11 cellular contexts compared by ENCODE assay signal in the genomic region with DNA sequence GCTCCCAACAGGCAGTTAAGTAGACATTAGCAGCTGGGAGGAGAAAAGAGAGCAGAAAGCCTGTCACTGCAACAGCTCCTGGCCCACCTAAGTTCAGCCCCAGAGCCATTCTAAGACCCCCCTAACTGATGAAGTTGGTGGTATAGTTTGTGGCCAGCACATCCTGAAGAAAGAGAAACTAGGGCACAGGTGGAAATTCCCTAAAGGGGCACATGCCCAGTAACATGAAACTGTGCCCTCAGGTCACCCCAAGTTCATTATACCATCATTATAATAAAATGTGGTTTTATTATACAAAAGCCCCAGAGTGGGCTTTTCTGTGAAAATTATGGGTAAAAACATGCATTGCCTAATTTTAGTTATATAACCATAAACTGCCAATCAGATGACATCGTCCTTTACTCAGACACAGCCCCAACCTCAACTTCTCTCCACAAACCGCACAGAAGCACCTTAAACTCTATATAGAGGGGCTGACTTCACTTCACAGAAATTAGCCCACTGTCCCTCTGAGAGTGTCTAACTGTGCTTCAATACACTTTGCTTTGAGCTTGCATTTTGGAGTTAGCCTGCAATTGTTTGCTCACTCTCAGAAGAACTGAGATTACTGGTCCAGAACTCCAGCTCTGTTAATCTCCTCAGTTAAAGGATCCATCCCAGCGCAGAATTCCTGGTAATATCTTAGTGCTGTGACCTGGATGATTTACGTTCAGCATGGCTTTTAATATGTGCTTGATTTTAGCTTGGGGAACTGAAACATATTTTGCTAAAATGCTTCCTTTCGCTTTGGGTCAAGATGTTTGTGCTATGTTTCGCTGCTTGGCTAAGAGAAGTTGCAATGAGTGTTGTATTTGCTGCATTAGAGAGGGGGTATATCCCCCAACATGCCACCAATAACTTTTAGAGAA. TPM values are rescaled to one million over a fixed set of nuclear protein-coding genes. Genes with fewer than 3 reads are reported as not detected.
DNase-seq lines count a peak whose midpoint lies in the region; ATAC-seq and TF ChIP-seq lines count a peak whose summit lies in the region.
"Had no signal": no experiment of that assay in that cellular context is flagged by ENCODE, and none has a peak within 500 bp of the region (broad histone marks: within the 10 kb centered on the region; RNA-seq: fewer than 3 reads in every experiment).

No MANE protein-coding gene starts in this region.

- CTCF ChIA-PET in activated CD8-positive, alpha-beta memory T cell treated with anti-CD3 and anti-CD28 coated beads, Interleukin-2, amount 10 ng/mL, durations not matched to agents 7 days and 5 days (lab: Charles Lee): interaction anchor here (1.0 to 11.8 kb wide), 11 partner anchors 10 to 324 kb away, joined by 3 to 146 read pairs (median 6); partner anchors contain the start of gene APOL2

- no peaks in the 10 kb centered on the region for H3K27me3 Mint-ChIP-seq in activated CD8-positive, alpha-beta memory T cell treated with anti-CD3 and anti-CD28 coated beads, Interleukin-2, amount 10 ng/mL, durations not matched to agents 7 days and 5 days
- no peaks in the 10 kb centered on the region for H3K27me3 Mint-ChIP-seq in IgD-negative memory B cell
- H3K27me3 Mint-ChIP-seq in activated naive CD8-positive, alpha-beta T cell treated with anti-CD3 and anti-CD28 coated beads, Interleukin-2, amount 50 U/mL, for 24 hours: no peaks in the 10 kb centered on the region
- H3K27me3 Mint-ChIP-seq in stimulated activated naive CD8-positive, alpha-beta T cell treated with anti-CD3 and anti-CD28 coated beads, Interleukin-15, Interleukin-2, amounts not matched to agents 100 ng/mL and 50 ng/mL, for 24 hours: no peaks in the 10 kb centered on the region
- peaks cover 14% of the 10 kb centered on the region for H3K27me3 Mint-ChIP-seq in nephron progenitor cell (ENCODE audit: low read depth, poor library complexity)

- peak; percentile 54 for ATAC-seq in activated CD8-positive, alpha-beta memory T cell treated with anti-CD3 and anti-CD28 coated beads, Interleukin-2, amount 10 ng/mL, durations not matched to agents 7 days and 5 days
- ATAC-seq in activated naive CD8-positive, alpha-beta T cell treated with anti-CD3 and anti-CD28 coated beads, Interleukin-2, amount 50 U/mL, for 24 hours: peak; percentile 67
- ATAC-seq in SK-N-SH treated with all-trans-retinoic acid at 6 μM for 48 hours: no peak

- peak; percentile 88 for DNase-seq in activated CD8-positive, alpha-beta memory T cell treated with anti-CD3 and anti-CD28 coated beads, Interleukin-2, amount 10 ng/mL, durations not matched to agents 7 days and 5 days
- no peak for DNase-seq in activated CD8-positive, alpha-beta memory T cell treated with anti-CD3 and anti-CD28 coated beads, Interleukin-2, amount 50 U/mL, for 4 hours
- DNase-seq in activated naive CD8-positive, alpha-beta T cell treated with anti-CD3 and anti-CD28 coated beads, Interleukin-2, amount 50 U/mL, for 24 hours: peak; percentile 33
- DNase-seq in nephron progenitor cell: no peak
- DNase-seq in NCI-H2171 (lab: John Stamatoyannopoulos, UW): no peak
- DNase-seq: head of caudate nucleus; stimulated activated CD4-positive, alpha-beta T cell treated with anti-CD3 and anti-CD28 coated beads, Interleukin-12 subunit alpha, Interleukin-12 subunit beta, amount 100 ng/mL, for 4 hours had no signal

- TF ChIP-seq CTCF in nephron progenitor cell (IDR thresholded peaks at IDR 0.05): no peak

- no peaks in the 10 kb centered on the region for H3K9me3 Mint-ChIP-seq in activated CD8-positive, alpha-beta memory T cell treated with anti-CD3 and anti-CD28 coated beads, Interleukin-2, amount 10 ng/mL, durations not matched to agents 7 days and 5 days (ENCODE audit: low read depth)
- no peaks in the 10 kb centered on the region for H3K9me3 Mint-ChIP-seq in IgD-negative memory B cell
- no peaks in the 10 kb centered on the region for H3K9me3 Mint-ChIP-seq in activated naive CD8-positive, alpha-beta T cell treated with anti-CD3 and anti-CD28 coated beads, Interleukin-2, amount 50 U/mL, for 24 hours
- no peaks in the 10 kb centered on the region for H3K9me3 Mint-ChIP-seq in stimulated activated naive CD8-positive, alpha-beta T cell treated with anti-CD3 and anti-CD28 coated beads, Interleukin-15, Interleukin-2, amounts not matched to agents 100 ng/mL and 50 ng/mL, for 24 hours
- no peaks in the 10 kb centered on the region for H3K9me3 Mint-ChIP-seq in nephron progenitor cell

- H3K4me3 Mint-ChIP-seq in activated CD8-positive, alpha-beta memory T cell treated with anti-CD3 and anti-CD28 coated beads, Interleukin-2, amount 10 ng/mL, durations not matched to agents 7 days and 5 days: peak overlapping the region; percentile 98
- peak overlapping the region; percentile 89 to 97 (median 95) for H3K4me3 Mint-ChIP-seq in IgD-negative memory B cell
- peak overlapping the region; percentile 41 for H3K4me3 Mint-ChIP-seq in activated naive CD8-positive, alpha-beta T cell treated with anti-CD3 and anti-CD28 coated beads, Interleukin-2, amount 50 U/mL, for 24 hours
- H3K4me3 Mint-ChIP-seq in stimulated activated naive CD8-positive, alpha-beta T cell treated with anti-CD3 and anti-CD28 coated beads, Interleukin-15, Interleukin-2, amounts not matched to agents 100 ng/mL and 50 ng/mL, for 24 hours: peak overlapping the region; percentile 86
- no peak overlapping the region for H3K4me3 Mint-ChIP-seq in nephron progenitor cell

- peak overlapping the region; percentile 97 for H3K27ac Mint-ChIP-seq in activated CD8-positive, alpha-beta memory T cell treated with anti-CD3 and anti-CD28 coated beads, Interleukin-2, amount 10 ng/mL, durations not matched to agents 7 days and 5 days
- H3K27ac Mint-ChIP-seq in IgD-negative memory B cell (peak overlapping the region; percentile 94 to 97 (median 95)), nephron progenitor cell (no peak overlapping the region)
- peak overlapping the region; percentile 82 for H3K27ac Mint-ChIP-seq in activated naive CD8-positive, alpha-beta T cell treated with anti-CD3 and anti-CD28 coated beads, Interleukin-2, amount 50 U/mL, for 24 hours
- peak overlapping the region; percentile 99 for H3K27ac Mint-ChIP-seq in stimulated activated naive CD8-positive, alpha-beta T cell treated with anti-CD3 and anti-CD28 coated beads, Interleukin-15, Interleukin-2, amounts not matched to agents 100 ng/mL and 50 ng/mL, for 24 hours

- peaks cover 89% of the 10 kb centered on the region for H3K4me1 Mint-ChIP-seq in activated CD8-positive, alpha-beta memory T cell treated with anti-CD3 and anti-CD28 coated beads, Interleukin-2, amount 10 ng/mL, durations not matched to agents 7 days and 5 days
- H3K4me1 Mint-ChIP-seq in IgD-negative memory B cell (peaks cover 56 to 78% (median 73%) of the 10 kb centered on the region in 3 donors), nephron progenitor cell (peaks cover 36% of the 10 kb centered on the region)
- H3K4me1 Mint-ChIP-seq in activated naive CD8-positive, alpha-beta T cell treated with anti-CD3 and anti-CD28 coated beads, Interleukin-2, amount 50 U/mL, for 24 hours: peaks cover 95% of the 10 kb centered on the region
- H3K4me1 Mint-ChIP-seq in stimulated activated naive CD8-positive, alpha-beta T cell treated with anti-CD3 and anti-CD28 coated beads, Interleukin-15, Interleukin-2, amounts not matched to agents 100 ng/mL and 50 ng/mL, for 24 hours (ENCODE audit: low read depth): peaks cover 98% of the 10 kb centered on the region

- peaks cover 21% of the 10 kb centered on the region for H3K36me3 Mint-ChIP-seq in activated CD8-positive, alpha-beta memory T cell treated with anti-CD3 and anti-CD28 coated beads, Interleukin-2, amount 10 ng/mL, durations not matched to agents 7 days and 5 days
- no peaks in the 10 kb centered on the region for H3K36me3 Mint-ChIP-seq in IgD-negative memory B cell
- no peaks in the 10 kb centered on the region for H3K36me3 Mint-ChIP-seq in activated naive CD8-positive, alpha-beta T cell treated with anti-CD3 and anti-CD28 coated beads, Interleukin-2, amount 50 U/mL, for 24 hours (ENCODE audit: low read depth)
- H3K36me3 Mint-ChIP-seq in stimulated activated naive CD8-positive, alpha-beta T cell treated with anti-CD3 and anti-CD28 coated beads, Interleukin-15, Interleukin-2, amounts not matched to agents 100 ng/mL and 50 ng/mL, for 24 hours (ENCODE audit: low read depth): no peaks in the 10 kb centered on the region
- H3K36me3 Mint-ChIP-seq in nephron progenitor cell (ENCODE audit: low read depth): no peaks in the 10 kb centered on the region

TF ChIP-seq in SK-N-SH treated with all-trans-retinoic acid at 6 μM for 48 hours, 23 proteins besides CTCF, POLR2A, EP300 and RAD21 (continues in another document):
- TF ChIP-seq, protein P1, sequence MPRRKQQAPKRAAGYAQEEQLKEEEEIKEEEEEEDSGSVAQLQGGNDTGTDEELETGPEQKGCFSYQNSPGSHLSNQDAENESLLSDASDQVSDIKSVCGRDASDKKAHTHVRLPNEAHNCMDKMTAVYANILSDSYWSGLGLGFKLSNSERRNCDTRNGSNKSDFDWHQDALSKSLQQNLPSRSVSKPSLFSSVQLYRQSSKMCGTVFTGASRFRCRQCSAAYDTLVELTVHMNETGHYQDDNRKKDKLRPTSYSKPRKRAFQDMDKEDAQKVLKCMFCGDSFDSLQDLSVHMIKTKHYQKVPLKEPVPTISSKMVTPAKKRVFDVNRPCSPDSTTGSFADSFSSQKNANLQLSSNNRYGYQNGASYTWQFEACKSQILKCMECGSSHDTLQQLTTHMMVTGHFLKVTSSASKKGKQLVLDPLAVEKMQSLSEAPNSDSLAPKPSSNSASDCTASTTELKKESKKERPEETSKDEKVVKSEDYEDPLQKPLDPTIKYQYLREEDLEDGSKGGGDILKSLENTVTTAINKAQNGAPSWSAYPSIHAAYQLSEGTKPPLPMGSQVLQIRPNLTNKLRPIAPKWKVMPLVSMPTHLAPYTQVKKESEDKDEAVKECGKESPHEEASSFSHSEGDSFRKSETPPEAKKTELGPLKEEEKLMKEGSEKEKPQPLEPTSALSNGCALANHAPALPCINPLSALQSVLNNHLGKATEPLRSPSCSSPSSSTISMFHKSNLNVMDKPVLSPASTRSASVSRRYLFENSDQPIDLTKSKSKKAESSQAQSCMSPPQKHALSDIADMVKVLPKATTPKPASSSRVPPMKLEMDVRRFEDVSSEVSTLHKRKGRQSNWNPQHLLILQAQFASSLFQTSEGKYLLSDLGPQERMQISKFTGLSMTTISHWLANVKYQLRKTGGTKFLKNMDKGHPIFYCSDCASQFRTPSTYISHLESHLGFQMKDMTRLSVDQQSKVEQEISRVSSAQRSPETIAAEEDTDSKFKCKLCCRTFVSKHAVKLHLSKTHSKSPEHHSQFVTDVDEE (CRISPR knock-in tag; IDR thresholded peaks at IDR 0.05): no peak
- TF ChIP-seq ZFP3 (CRISPR knock-in tag; IDR thresholded peaks at IDR 0.05): no peak
- TF ChIP-seq CSDC2 (CRISPR knock-in tag; IDR thresholded peaks at IDR 0.05): no peak

RNA-seq across cellular contexts. Expression of gene APOL3, which starts 1.8 kb away (rescaled TPM):
- 100 to 1,000 TPM; 134 to 160 TPM for total RNA-seq in activated CD8-positive, alpha-beta memory T cell treated with anti-CD3 and anti-CD28 coated beads, Interleukin-2, amount 10 ng/mL, durations not matched to agents 7 days and 5 days
- polyA plus RNA-seq in IgD-negative memory B cell: 52.0 TPM

RNA-seq across cellular contexts. Expression of gene APOL4, which starts 39.2 kb away (rescaled TPM):
- total RNA-seq in activated CD8-positive, alpha-beta memory T cell treated with anti-CD3 and anti-CD28 coated beads, Interleukin-2, amount 10 ng/mL, durations not matched to agents 7 days and 5 days: 10 to 100 TPM; 17.0 to 22.6 TPM
- polyA plus RNA-seq in IgD-negative memory B cell: not detected
- total RNA-seq: NCI-H460 had no signal

Comparison
In these comparisons a context has a peak if more than half of its experiments do, and no peak if none do; other contexts are left out.
1. DNase-seq: peak in activated CD8-positive, alpha-beta memory T cell treated with anti-CD3 and anti-CD28 coated beads, Interleukin-2, amount 10 ng/mL, durations not matched to agents 7 days and 5 days (single experiment) and activated naive CD8-positive, alpha-beta T cell treated with anti-CD3 and anti-CD28 coated beads, Interleukin-2, amount 50 U/mL, for 24 hours (single experiment); none in activated CD8-positive, alpha-beta memory T cell treated with anti-CD3 and anti-CD28 coated beads, Interleukin-2, amount 50 U/mL, for 4 hours (single experiment), nephron progenitor cell (single experiment) and NCI-H2171 (single experiment).